In the genomic region with DNA sequence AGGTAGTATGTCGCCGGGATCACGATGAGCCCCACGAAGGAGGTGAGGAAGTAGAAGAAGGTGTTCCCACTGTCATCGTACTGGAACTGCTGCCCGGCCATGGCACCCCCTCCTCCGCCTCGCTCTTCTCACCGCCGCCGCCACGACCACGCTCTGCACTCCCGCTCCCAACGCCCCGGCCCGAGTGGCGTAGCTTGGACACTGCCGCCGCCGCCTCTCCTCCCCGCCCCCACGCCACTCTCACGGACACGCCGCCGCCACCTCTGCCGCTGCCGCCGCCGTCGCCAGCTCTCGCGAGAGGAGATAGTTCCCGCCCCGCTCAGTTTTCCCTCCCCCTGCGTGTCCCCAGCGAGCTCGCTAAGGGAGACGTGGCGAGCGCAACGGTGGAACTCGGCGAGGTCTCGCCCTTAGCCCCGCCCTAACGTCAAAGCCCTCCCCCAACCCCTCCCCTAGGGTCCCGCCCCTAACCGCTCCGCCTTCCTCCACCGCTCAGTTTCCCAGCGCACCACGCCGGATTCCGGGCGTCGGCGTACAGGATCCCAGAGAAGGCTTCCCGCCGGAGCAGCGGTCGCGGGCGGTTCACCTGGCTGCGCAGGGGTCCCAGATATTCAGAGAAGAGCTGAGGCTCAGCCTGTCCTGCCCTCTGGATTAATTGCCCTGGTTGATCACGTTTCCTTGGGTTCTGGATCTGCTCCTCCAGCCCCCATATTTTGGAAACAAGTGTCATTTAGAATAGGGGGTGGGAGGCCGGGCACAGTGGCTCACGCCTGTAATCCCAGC, we compare ENCODE assay signal across 8 cellular contexts. TPM values are rescaled to one million over a fixed set of nuclear protein-coding genes. Genes with fewer than 3 reads are reported as not detected.
A peak's percentile ranks its signal among the peaks of the same experiment; 100 is the strongest.
DNase-seq lines count a peak whose midpoint lies in the region; ATAC-seq and TF ChIP-seq lines count a peak whose summit lies in the region.

A gene with protein sequence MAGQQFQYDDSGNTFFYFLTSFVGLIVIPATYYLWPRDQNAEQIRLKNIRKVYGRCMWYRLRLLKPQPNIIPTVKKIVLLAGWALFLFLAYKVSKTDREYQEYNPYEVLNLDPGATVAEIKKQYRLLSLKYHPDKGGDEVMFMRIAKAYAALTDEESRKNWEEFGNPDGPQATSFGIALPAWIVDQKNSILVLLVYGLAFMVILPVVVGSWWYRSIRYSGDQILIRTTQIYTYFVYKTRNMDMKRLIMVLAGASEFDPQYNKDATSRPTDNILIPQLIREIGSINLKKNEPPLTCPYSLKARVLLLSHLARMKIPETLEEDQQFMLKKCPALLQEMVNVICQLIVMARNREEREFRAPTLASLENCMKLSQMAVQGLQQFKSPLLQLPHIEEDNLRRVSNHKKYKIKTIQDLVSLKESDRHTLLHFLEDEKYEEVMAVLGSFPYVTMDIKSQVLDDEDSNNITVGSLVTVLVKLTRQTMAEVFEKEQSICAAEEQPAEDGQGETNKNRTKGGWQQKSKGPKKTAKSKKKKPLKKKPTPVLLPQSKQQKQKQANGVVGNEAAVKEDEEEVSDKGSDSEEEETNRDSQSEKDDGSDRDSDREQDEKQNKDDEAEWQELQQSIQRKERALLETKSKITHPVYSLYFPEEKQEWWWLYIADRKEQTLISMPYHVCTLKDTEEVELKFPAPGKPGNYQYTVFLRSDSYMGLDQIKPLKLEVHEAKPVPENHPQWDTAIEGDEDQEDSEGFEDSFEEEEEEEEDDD (minus strand): TSS at position 300 of the 780 bp plus-strand sequence. CDS start 199 bp downstream, at position 101.

- peaks cover 32% of the 10 kb centered on the region for H3K36me3 Mint-ChIP-seq in activated T-cell treated with anti-CD3 and anti-CD28 coated beads, Interleukin-2, amount 50 U/mL, for 24 hours (ENCODE audit: low read depth)

- peak within 1 kb of the TSS; percentile 99 for H3K4me3 Mint-ChIP-seq in activated T-cell treated with anti-CD3 and anti-CD28 coated beads, Interleukin-2, amount 50 U/mL, for 24 hours

- H3K4me3 ChIP-seq in muscle layer of colon (ENCODE audit: low read depth in 1 of 2, low read length in 2 of 2), result peak within 1 kb of the TSS; percentile 87 to 93

- H3K4me1 Mint-ChIP-seq in activated T-cell treated with anti-CD3 and anti-CD28 coated beads, Interleukin-2, amount 50 U/mL, for 24 hours (ENCODE audit: low read depth), result peaks cover 44% of the 10 kb centered on the region

- peak within 1 kb of the TSS; percentile 95 for H3K27ac ChIP-seq in muscle layer of colon (ENCODE audit: low read depth, low read length)

- H3K9ac ChIP-seq in muscle layer of colon (ENCODE audit: low read length), result peak within 1 kb of the TSS; percentile 31

- no peaks in the 10 kb centered on the region for H3K27me3 Mint-ChIP-seq in activated T-cell treated with anti-CD3 and anti-CD28 coated beads, Interleukin-2, amount 50 U/mL, for 24 hours

- no peaks in the 10 kb centered on the region for H3K27me3 ChIP-seq in muscle layer of colon (ENCODE audit: control insufficient read depth in 1 of 2, insufficient read depth in 2 of 2, low read length in 2 of 2)

- no peaks in the 10 kb centered on the region for H3K36me3 ChIP-seq in muscle layer of colon (ENCODE audit: insufficient read depth, low read length)

- H3K9me3 ChIP-seq in muscle layer of colon (ENCODE audit: low read length), result no peaks in the 10 kb centered on the region

- TF ChIP-seq POLR2A in erythroblast (IDR thresholded peaks at IDR 0.05; ENCODE audit: low read length), result peak; percentile 78

- peak within 1 kb of the TSS; percentile 99 for H3K27ac Mint-ChIP-seq in activated T-cell treated with anti-CD3 and anti-CD28 coated beads, Interleukin-2, amount 50 U/mL, for 24 hours

- peak; percentile 90 for ATAC-seq in GM21723 (IDR thresholded peaks at IDR 0.05; ENCODE audit: unreplicated experiment)

- H3K4me1 ChIP-seq in muscle layer of colon (ENCODE audit: insufficient read depth, low read length), result peaks cover 20% of the 10 kb centered on the region

- DNase-seq in DMS53 treated with DMSO at 0.1 percent for 48 hours (lab: John Stamatoyannopoulos, UW; ENCODE audit: unreplicated experiment), result peak; percentile 79
- DNase-seq in KG1 (lab: John Stamatoyannopoulos, UW), result peak; percentile 72
- DNase-seq in activated T-cell treated with anti-CD3 and anti-CD28 coated beads, Interleukin-2, amount 50 U/mL, for 24 hours, result peak; percentile 98
- peak; percentile 97 to 99 for DNase-seq in erythroblast (lab: John Stamatoyannopoulos, UW)
- DNase-seq in stimulated activated CD8-positive, alpha-beta memory T cell treated with anti-CD3 and anti-CD28 coated beads, Interleukin-7, amount 100 ng/mL, for 1 hour (ENCODE audit: low read depth in 2 of 2), result peak; percentile 95 to 96

- H3K9me3 Mint-ChIP-seq in activated T-cell treated with anti-CD3 and anti-CD28 coated beads, Interleukin-2, amount 50 U/mL, for 24 hours, result no peaks in the 10 kb centered on the region

TF ChIP-seq in PFSK-1, 5 proteins besides CTCF, POLR2A, EP300 and RAD21:
- TF ChIP-seq SIN3A (IDR thresholded peaks at IDR 0.05; ENCODE audit: borderline replicate concordance, insufficient read depth, low read length) (peak; percentile 21; the same call in 1 of the 2 replicates), FOXP2 (optimal IDR thresholded peaks at IDR 0.05; ENCODE audit: borderline replicate concordance, extremely low read depth, extremely low read length, insufficient read depth) (peak; percentile 74), TAF1 (IDR thresholded peaks at IDR 0.05; ENCODE audit: borderline replicate concordance, insufficient read depth, low read length) (peak; percentile 71), POLR2AphosphoS5 (IDR thresholded peaks at IDR 0.05; ENCODE audit: low read depth, low read length) (peak; percentile 84; the same call in 1 of the 2 replicates)
- TF ChIP-seq, protein P1, sequence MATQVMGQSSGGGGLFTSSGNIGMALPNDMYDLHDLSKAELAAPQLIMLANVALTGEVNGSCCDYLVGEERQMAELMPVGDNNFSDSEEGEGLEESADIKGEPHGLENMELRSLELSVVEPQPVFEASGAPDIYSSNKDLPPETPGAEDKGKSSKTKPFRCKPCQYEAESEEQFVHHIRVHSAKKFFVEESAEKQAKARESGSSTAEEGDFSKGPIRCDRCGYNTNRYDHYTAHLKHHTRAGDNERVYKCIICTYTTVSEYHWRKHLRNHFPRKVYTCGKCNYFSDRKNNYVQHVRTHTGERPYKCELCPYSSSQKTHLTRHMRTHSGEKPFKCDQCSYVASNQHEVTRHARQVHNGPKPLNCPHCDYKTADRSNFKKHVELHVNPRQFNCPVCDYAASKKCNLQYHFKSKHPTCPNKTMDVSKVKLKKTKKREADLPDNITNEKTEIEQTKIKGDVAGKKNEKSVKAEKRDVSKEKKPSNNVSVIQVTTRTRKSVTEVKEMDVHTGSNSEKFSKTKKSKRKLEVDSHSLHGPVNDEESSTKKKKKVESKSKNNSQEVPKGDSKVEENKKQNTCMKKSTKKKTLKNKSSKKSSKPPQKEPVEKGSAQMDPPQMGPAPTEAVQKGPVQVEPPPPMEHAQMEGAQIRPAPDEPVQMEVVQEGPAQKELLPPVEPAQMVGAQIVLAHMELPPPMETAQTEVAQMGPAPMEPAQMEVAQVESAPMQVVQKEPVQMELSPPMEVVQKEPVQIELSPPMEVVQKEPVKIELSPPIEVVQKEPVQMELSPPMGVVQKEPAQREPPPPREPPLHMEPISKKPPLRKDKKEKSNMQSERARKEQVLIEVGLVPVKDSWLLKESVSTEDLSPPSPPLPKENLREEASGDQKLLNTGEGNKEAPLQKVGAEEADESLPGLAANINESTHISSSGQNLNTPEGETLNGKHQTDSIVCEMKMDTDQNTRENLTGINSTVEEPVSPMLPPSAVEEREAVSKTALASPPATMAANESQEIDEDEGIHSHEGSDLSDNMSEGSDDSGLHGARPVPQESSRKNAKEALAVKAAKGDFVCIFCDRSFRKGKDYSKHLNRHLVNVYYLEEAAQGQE (IDR thresholded peaks at IDR 0.05; ENCODE audit: insufficient read depth in 1 of 2, low read depth in 2 of 2, low read length in 2 of 2), result peak; percentile 17 to 26; a peak in 1 of 4 replicates

RNA-seq across cellular contexts. Expression of the gene that starts here (rescaled TPM):
- polyA plus RNA-seq in PFSK-1 (2012; ENCODE audit: insufficient read length, low read depth), result 85.0 TPM

Comparison
In these comparisons a context has a peak if more than half of its experiments do, and no peak if none do; other contexts are left out.
1. Peak in every context shown above with its lines: DNase-seq, ATAC-seq, H3K4me3 ChIP-seq and H3K27ac ChIP-seq.